ENCODE assay signal across 8 cellular contexts in the genomic region with DNA sequence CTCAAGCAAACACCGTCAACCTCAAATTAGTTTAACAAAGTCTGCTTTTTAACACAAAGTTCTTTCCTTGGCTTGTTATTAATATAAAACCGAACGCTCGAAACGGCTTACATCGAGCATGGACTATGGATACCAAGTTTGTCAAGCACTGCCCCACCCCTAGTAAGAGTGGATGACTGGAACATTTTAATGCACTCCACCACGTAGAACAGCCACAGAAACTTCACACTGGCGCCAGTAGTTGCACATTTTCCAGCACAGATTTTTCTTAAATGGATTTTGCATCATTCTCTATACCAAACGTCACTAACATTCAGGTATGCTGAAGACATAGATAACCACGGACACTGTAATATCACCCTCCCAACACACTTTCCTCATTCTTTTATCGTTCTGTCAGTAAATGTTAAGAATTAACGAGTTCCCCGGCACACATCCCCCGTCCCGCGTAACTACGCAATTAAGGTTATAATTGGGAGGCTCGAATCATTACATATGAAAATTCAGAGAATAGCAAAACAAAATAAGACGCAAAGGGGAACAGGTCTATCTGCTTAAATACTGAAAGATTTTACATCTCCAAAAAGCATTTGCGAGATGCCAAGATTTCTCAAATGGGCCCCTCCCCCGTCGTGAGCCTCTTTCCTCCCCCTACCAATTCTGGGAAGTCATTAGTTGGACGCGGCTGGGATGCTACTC. TPM values are rescaled to one million over a fixed set of nuclear protein-coding genes. Genes with fewer than 3 reads are reported as not detected.
DNase-seq lines count a peak whose midpoint lies in the region; ATAC-seq and TF ChIP-seq lines count a peak whose summit lies in the region.

No MANE protein-coding gene starts in this region.

- no peaks in the 10 kb centered on the region for H3K27me3 ChIP-seq in adipocyte (replicated peaks; ENCODE audit: control insufficient read depth, insufficient read depth, low read length)
- no peaks in the 10 kb centered on the region for H3K27me3 ChIP-seq in right cardiac atrium (ENCODE audit: control insufficient read depth, insufficient read depth)
- no peaks in the 10 kb centered on the region for H3K27me3 ChIP-seq in rectal smooth muscle tissue (ENCODE audit: control insufficient read depth, insufficient read depth, low read length)

- intact Hi-C loops in right cardiac atrium (cut with DNase I): loop anchor here in 2 of 4 donors (10.0 kb wide), 2 partner anchors 55 to 65 kb away; no protein-coding TSS in a partner anchor

- H3K9me3 ChIP-seq in adipocyte (ENCODE audit: control insufficient read depth, low read length) (no peaks in the 10 kb centered on the region), right cardiac atrium (ENCODE audit: control insufficient read depth, low read length) (no peaks in the 10 kb centered on the region)

- no peak for TF ChIP-seq CTCF in C4-2B (conservative IDR thresholded peaks at IDR 0.05)

- H3K9ac ChIP-seq in adipocyte (ENCODE audit: low read length): peak overlapping the region; percentile 99
- H3K9ac ChIP-seq in rectal smooth muscle tissue (ENCODE audit: low read length): peak overlapping the region; percentile 47

- peak; percentile 30 for DNase-seq in HuH-7 (ENCODE audit: low spot score)
- peak; percentile 81 for DNase-seq in adipocyte (ENCODE audit: low read depth)
- no peak for DNase-seq in right cardiac atrium
- no peak for DNase-seq in GOT3 (lab: John Stamatoyannopoulos, UW)
- no peak for DNase-seq in NCI-H1436 treated with DMSO at 0.1 percent for 48 hours (lab: John Stamatoyannopoulos, UW)

- H3K4me1 ChIP-seq in adipocyte (ENCODE audit: control insufficient read depth, insufficient read depth, low read length) (peaks cover 40% of the 10 kb centered on the region), right cardiac atrium (ENCODE audit: control insufficient read depth, insufficient read depth, low read length) (no peaks in the 10 kb centered on the region), rectal smooth muscle tissue (ENCODE audit: control insufficient read depth, insufficient read depth, low read length) (peaks cover 22% of the 10 kb centered on the region)

- H3K36me3 ChIP-seq in adipocyte (ENCODE audit: control insufficient read depth, insufficient read depth, low read length, severe bottlenecking): peaks cover 33% of the 10 kb centered on the region
- no peaks in the 10 kb centered on the region for H3K36me3 ChIP-seq in rectal smooth muscle tissue (ENCODE audit: control insufficient read depth, insufficient read depth, low read length)

- peak; percentile 36 to 52 for ATAC-seq in right cardiac atrium
- ATAC-seq in HG03571 (IDR thresholded peaks at IDR 0.05; ENCODE audit: unreplicated experiment): no peak

- H3K27ac ChIP-seq in C4-2B: peak overlapping the region; percentile 68
- peak overlapping the region; percentile 97 for H3K27ac ChIP-seq in right cardiac atrium (ENCODE audit: low read length)
- peak overlapping the region; percentile 98 for H3K27ac ChIP-seq in rectal smooth muscle tissue (ENCODE audit: low read depth, low read length)

- WGBS in right cardiac atrium: 1% methylated on average over 24 of the region's 24 CpGs

- H3K4me3 ChIP-seq in adipocyte (ENCODE audit: low read length) (peak overlapping the region; percentile 93), right cardiac atrium (ENCODE audit: low read length) (peak overlapping the region; percentile 87), rectal smooth muscle tissue (ENCODE audit: low read length) (peak overlapping the region; percentile 83)

RNA-seq across cellular contexts. Expression of gene FERMT2, which starts 1.0 kb away (rescaled TPM):
- 100 to 1,000 TPM; 102 to 180 (median 117) TPM for total RNA-seq in right cardiac atrium
- polyA plus RNA-seq in right cardiac atrium: 48.8 TPM

Comparison
In these comparisons a context has a peak if more than half of its experiments do, and no peak if none do; other contexts are left out.
1. DNase-seq: peak in HuH-7 (single experiment) and adipocyte (single experiment); none in right cardiac atrium (0 of 3), GOT3 (single experiment) and NCI-H1436 treated with DMSO at 0.1 percent for 48 hours (single experiment).
2. Peak in every context shown above with its lines, with median percentiles within 50 percentile points of each other: H3K27ac ChIP-seq and H3K4me3 ChIP-seq.